ENCODE assay signal across 24 cellular contexts in the genomic region with DNA sequence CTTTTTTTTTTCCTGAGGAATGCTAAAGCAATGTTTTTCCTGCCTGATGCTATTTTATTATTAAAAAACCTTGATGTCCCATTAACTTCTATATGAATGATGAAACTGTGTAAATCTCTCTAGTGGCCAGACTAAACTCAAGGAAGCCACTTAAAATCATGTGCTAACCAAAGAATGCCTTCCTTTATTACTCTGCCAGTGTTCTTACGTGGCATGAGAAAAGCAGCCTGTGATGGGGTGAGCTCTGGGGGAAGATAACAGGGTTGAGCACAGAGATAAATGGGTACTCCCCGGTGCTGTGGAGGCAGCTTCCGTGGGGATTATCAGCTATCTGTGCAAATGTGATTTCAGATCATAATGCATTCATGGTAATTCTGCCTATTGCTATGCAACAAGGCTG.
"Had no signal": no experiment of that assay in that cellular context is flagged by ENCODE, and none has a peak within 500 bp of the region (broad histone marks: within the 10 kb centered on the region; RNA-seq: fewer than 3 reads in every experiment).

No MANE protein-coding gene starts in this region.

- FAIRE-seq: islet of Langerhans, kidney, urothelium cell line had no signal

- DNase-seq: hypothalamus; immature natural killer cell; kidney; left colon; left lung; lower lobe of right lung; mammary epithelial cell; mesenchymal stem cell; naive B cell; natural killer cell; nephron progenitor cell; occipital lobe; retina; right cardiac atrium; stimulated activated CD4-positive, alpha-beta T cell treated with anti-CD3 and anti-CD28 coated beads, Interleukin-12 subunit alpha, Interleukin-12 subunit beta, amount 100 ng/mL, for 4 hours; stimulated activated CD4-positive, alpha-beta T cell treated with anti-CD3 and anti-CD28 coated beads, Interleukin-15, amount 100 ng/mL, for 24 hours; stimulated activated CD4-positive, alpha-beta T cell treated with anti-CD3 and anti-CD28 coated beads, Interleukin-2, amount 100 ng/mL, for 24 hours; stimulated activated CD4-positive, alpha-beta T cell treated with anti-CD3 and anti-CD28 coated beads, Interleukin-4, amount 100 ng/mL, for 24 hours; stimulated activated naive CD4-positive, alpha-beta T cell; tibial artery; trophoblast cell; upper lobe of right lung had no signal
